In the genomic region with DNA sequence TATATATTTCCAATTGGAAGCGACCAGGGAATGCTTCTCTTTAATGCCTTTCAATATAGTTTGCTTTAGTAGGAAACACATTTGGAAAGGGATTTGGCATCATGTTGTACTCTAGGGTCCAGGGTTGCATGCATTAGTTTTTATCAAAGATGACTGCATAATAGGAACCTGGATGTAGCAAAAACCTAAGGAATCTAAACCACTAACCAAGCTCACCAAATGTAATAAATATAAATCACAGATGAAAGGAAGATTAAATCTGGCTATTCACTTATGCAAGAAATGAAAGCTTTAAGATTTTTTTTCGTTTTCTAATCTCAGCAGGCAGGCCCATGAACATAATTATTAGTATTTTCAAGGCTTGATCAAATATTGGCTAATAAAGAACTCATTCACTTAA, we compare ENCODE assay signal across 25 cellular contexts.
"Had no signal": no experiment of that assay in that cellular context is flagged by ENCODE, and none has a peak within 500 bp of the region (broad histone marks: within the 10 kb centered on the region; RNA-seq: fewer than 3 reads in every experiment).

No MANE protein-coding gene starts in this region.

- DNase-seq: cortex of kidney; effector CD8-positive, alpha-beta T cell; effector memory CD8-positive, alpha-beta T cell; endodermal cell; erythroblast; esophagus squamous epithelium; foreskin fibroblast; foreskin melanocyte; gastrocnemius medialis; glutamatergic neuron; head of caudate nucleus; heart right ventricle; hippocampal formation; left cardiac atrium; left lung; left ventricle myocardium superior; lower lobe of right lung; mesenchymal stem cell; mucosa of descending colon; naive B cell; naive thymus-derived CD8-positive, alpha-beta T cell had no signal

- H3K4me3 Mint-ChIP-seq: dendritic cell treated with granulocyte-macrophage colony-stimulating factor and Interleukin-4, amounts not matched to agents 40 ng/mL and 50 ng/mL, for 4 days; effector memory CD8-positive, alpha-beta T cell; endodermal cell; mesothelial cell of epicardium; naive B cell; naive thymus-derived CD8-positive, alpha-beta T cell had no signal

- H3K9me3 Mint-ChIP-seq: dendritic cell treated with granulocyte-macrophage colony-stimulating factor and Interleukin-4, amounts not matched to agents 40 ng/mL and 50 ng/mL, for 4 days; effector memory CD8-positive, alpha-beta T cell; endodermal cell; mesothelial cell of epicardium; naive B cell; naive thymus-derived CD8-positive, alpha-beta T cell had no signal

- H3K36me3 Mint-ChIP-seq: mesothelial cell of epicardium, naive B cell had no signal

- H3K27me3 Mint-ChIP-seq: dendritic cell treated with granulocyte-macrophage colony-stimulating factor and Interleukin-4, amounts not matched to agents 40 ng/mL and 50 ng/mL, for 4 days; effector memory CD8-positive, alpha-beta T cell had no signal

- H3K27ac Mint-ChIP-seq: dendritic cell treated with granulocyte-macrophage colony-stimulating factor and Interleukin-4, amounts not matched to agents 40 ng/mL and 50 ng/mL, for 4 days; effector memory CD8-positive, alpha-beta T cell; endodermal cell; mesothelial cell of epicardium; naive B cell had no signal

- H3K9me3 ChIP-seq: esophagus squamous epithelium, gastrocnemius medialis, heart right ventricle, left lung, lower lobe of right lung, mucosa of descending colon had no signal

- H3K4me1 ChIP-seq: gastrocnemius medialis had no signal

- H3K27me3 ChIP-seq: esophagus squamous epithelium, gastrocnemius medialis, heart right ventricle, left lung had no signal

- H3K27ac ChIP-seq: epithelial cell of prostate, esophagus squamous epithelium, gastrocnemius medialis, heart right ventricle, left lung, lower lobe of right lung had no signal

- H3K4me1 Mint-ChIP-seq: naive B cell had no signal

- ATAC-seq: effector memory CD8-positive, alpha-beta T cell; esophagus mucosa; gastrocnemius medialis; heart right ventricle; left cardiac atrium; left lung; left ventricle myocardium superior; lower lobe of right lung; mucosa of descending colon; naive thymus-derived CD8-positive, alpha-beta T cell had no signal

- H3K4me3 ChIP-seq: esophagus squamous epithelium, gastrocnemius medialis, heart right ventricle, left lung, lower lobe of right lung, mucosa of descending colon had no signal

- H3K36me3 ChIP-seq: gastrocnemius medialis had no signal
